In the genomic region with DNA sequence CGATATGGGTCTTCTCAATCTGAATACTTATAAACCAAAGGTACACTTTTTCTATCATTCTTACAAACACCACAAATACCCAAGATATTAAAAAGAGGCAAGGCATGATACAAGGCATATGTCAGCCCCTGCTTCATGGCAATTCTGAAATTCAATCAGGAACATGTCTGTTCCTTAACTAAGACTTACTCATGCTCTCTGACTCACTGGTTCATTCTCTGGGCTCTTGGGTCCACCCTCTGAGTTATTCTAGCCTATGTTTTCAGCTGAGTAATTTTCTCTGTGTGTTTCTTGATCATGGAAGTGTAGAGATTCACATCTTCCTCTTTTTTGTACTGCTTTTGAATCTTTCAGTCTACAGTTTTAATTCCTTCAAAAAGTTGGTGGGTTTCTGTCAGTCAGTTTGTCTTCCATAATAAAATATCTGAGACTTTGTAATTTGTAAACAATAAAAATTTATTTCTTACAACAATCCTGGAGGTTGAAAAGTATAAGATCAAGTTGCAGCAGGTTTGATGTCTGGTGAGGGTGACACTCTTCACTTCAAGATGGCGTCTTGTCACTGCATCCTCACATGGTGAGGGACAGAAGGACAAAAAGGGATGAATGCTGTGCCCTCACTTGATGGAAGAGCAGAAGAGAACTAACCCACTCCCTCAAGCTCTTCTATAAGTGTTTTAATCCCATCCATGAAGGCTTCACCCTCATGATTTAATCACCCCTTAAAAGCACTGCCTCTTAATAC, we compare ENCODE assay signal across 13 cellular contexts.
DNase-seq lines count a peak whose midpoint lies in the region; ATAC-seq, FAIRE-seq and TF ChIP-seq lines count a peak whose summit lies in the region.
"Had no signal": no experiment of that assay in that cellular context is flagged by ENCODE, and none has a peak within 500 bp of the region (broad histone marks: within the 10 kb centered on the region; RNA-seq: fewer than 3 reads in every experiment).

No MANE protein-coding gene starts in this region.

- H2BK20ac ChIP-seq in H1 (ENCODE audit: low read length), result no peak overlapping the region

- no peaks in the 10 kb centered on the region for H3K79me1 ChIP-seq in H1 (ENCODE audit: low read depth, low read length)

- H3K4me3 Mint-ChIP-seq in activated T-cell treated with anti-CD3 and anti-CD28 coated beads, Interleukin-2, amount 50 U/mL, for 4 hours, result no peak overlapping the region
- no peak overlapping the region for H3K4me3 Mint-ChIP-seq in stimulated activated memory B cell treated with anti-CD40 and anti-IgM and Interleukin-4, amounts not matched to agents 10 μg/mL and 1 μg/mL and 100 μg/mL, for 72 hours
- H3K4me3 Mint-ChIP-seq: CD4-positive, alpha-beta T cell; neural progenitor cell had no signal

- no peak overlapping the region for H4K5ac ChIP-seq in H1 (ENCODE audit: insufficient read length, low read depth, low read length)

- H2BK15ac ChIP-seq in H1 (ENCODE audit: low read length), result no peak overlapping the region

- peak; percentile 26 to 40 (median 30); a peak in 2 of 4 replicates for TF ChIP-seq CTCF in H1 (IDR thresholded peaks at IDR 0.05; ENCODE audit: control extremely low read depth in 1 of 3, insufficient read depth in 1 of 3, low read depth in 1 of 3, low read length in 3 of 3)

- no peak overlapping the region for H2BK12ac ChIP-seq in H1 (ENCODE audit: low read depth, low read length)

- no peak overlapping the region for H3K9ac ChIP-seq in H1 (replicated peaks in 1 of 4; ENCODE audit: extremely low read depth in 1 of 4, low read depth in 3 of 4, low read length in 3 of 4)
- H3K9ac ChIP-seq: neural progenitor cell had no signal

- no peak overlapping the region for H3K4me2 ChIP-seq in H1 (ENCODE audit: insufficient read depth in 1 of 2, low read depth in 2 of 2, low read length in 2 of 2)
- H3K4me2 ChIP-seq: neural progenitor cell had no signal

- H2AFZ ChIP-seq in H1 (ENCODE audit: low read length), result no peak overlapping the region
- H2AFZ ChIP-seq: neural progenitor cell had no signal

- H3K27me3 ChIP-seq in MG63 (no peaks in the 10 kb centered on the region), H1 (replicated peaks in 1 of 4; ENCODE audit: control insufficient read depth in 3 of 4, extremely low read depth in 1 of 4, insufficient read depth in 3 of 4, low read length in 3 of 4) (no peaks in the 10 kb centered on the region)
- H3K27me3 ChIP-seq: neural progenitor cell had no signal

- H3K79me2 ChIP-seq in H1 (ENCODE audit: control insufficient read depth in 1 of 2, insufficient read depth in 2 of 2, low read length in 2 of 2), result no peaks in the 10 kb centered on the region

- no peak overlapping the region for H3K18ac ChIP-seq in H1 (ENCODE audit: extremely low read depth, low read length)

- no peak overlapping the region for H3K27ac ChIP-seq in H1 (ENCODE audit: low read depth, low read length)
- H3K27ac ChIP-seq: neural progenitor cell had no signal

- H3K23me2 ChIP-seq in H1 (ENCODE audit: low read depth, low read length), result no peaks in the 10 kb centered on the region

- H2BK5ac ChIP-seq in H1 (ENCODE audit: low read depth, low read length), result no peak overlapping the region

- no peaks in the 10 kb centered on the region for H3K36me3 Mint-ChIP-seq in activated T-cell treated with anti-CD3 and anti-CD28 coated beads, Interleukin-2, amount 50 U/mL, for 4 hours (ENCODE audit: insufficient read depth)
- H3K36me3 Mint-ChIP-seq in stimulated activated memory B cell treated with anti-CD40 and anti-IgM and Interleukin-4, amounts not matched to agents 10 μg/mL and 1 μg/mL and 100 μg/mL, for 72 hours, result no peaks in the 10 kb centered on the region
- H3K36me3 Mint-ChIP-seq: neural progenitor cell had no signal

- H3K14ac ChIP-seq in H1 (ENCODE audit: insufficient read length), result no peak overlapping the region

- TF ChIP-seq POLR2A in H1 (IDR thresholded peaks at IDR 0.05; ENCODE audit: control extremely low read depth in 1 of 2, low read depth in 2 of 2, low read length in 2 of 2), result no peak

- CTCF ChIA-PET in H1 (lab: Charles Lee; ENCODE audit: partially characterized antibody), result interaction anchor here (0.8 to 2.0 kb wide), 11 partner anchors 19 to 423 kb away, joined by 3 to 6 read pairs (median 4); no protein-coding TSS in a partner anchor

- no peaks in the 10 kb centered on the region; a peak in 1 of 7 replicates for H3K4me1 ChIP-seq in H1 (replicated peaks in 1 of 4; ENCODE audit: control insufficient read depth in 3 of 4, insufficient read depth in 4 of 4, low read length in 3 of 4)

- H3K27me3 Mint-ChIP-seq in activated T-cell treated with anti-CD3 and anti-CD28 coated beads, Interleukin-2, amount 50 U/mL, for 4 hours (ENCODE audit: low read depth), result no peaks in the 10 kb centered on the region
- no peaks in the 10 kb centered on the region for H3K27me3 Mint-ChIP-seq in stimulated activated memory B cell treated with anti-CD40 and anti-IgM and Interleukin-4, amounts not matched to agents 10 μg/mL and 1 μg/mL and 100 μg/mL, for 72 hours
- H3K27me3 Mint-ChIP-seq: CD4-positive, alpha-beta T cell had no signal

- no peaks in the 10 kb centered on the region for H3K36me3 ChIP-seq in MG63
- H3K36me3 ChIP-seq in H1 (ENCODE audit: control insufficient read depth in 2 of 4, insufficient read depth in 4 of 4, low read length in 3 of 4), result no peaks in the 10 kb centered on the region
- H3K36me3 ChIP-seq: neural progenitor cell had no signal

- no peak overlapping the region for H3K4ac ChIP-seq in H1 (replicated peaks; ENCODE audit: insufficient read length, low read depth, low read length)

- peak overlapping the region; percentile 82 for H3K27ac Mint-ChIP-seq in stimulated activated memory B cell treated with anti-CD40 and anti-IgM and Interleukin-4, amounts not matched to agents 10 μg/mL and 1 μg/mL and 100 μg/mL, for 72 hours
- H3K27ac Mint-ChIP-seq: CD4-positive, alpha-beta T cell; neural progenitor cell had no signal

- no peaks in the 10 kb centered on the region for H3K9me3 ChIP-seq in MG63
- no peaks in the 10 kb centered on the region for H3K9me3 ChIP-seq in H1 (ENCODE audit: insufficient read depth in 2 of 2, low read depth in 1 of 2, low read length in 1 of 2)

- no peak overlapping the region for H4K8ac ChIP-seq in H1 (ENCODE audit: extremely low read depth, insufficient read depth, low read length)

- POLR2A ChIA-PET in H1 (lab: Charles Lee; ENCODE audit: partially characterized antibody), result no interaction called here

- TF ChIP-seq EP300 in H1 (IDR thresholded peaks at IDR 0.05; ENCODE audit: borderline replicate concordance in 1 of 2, low read depth in 2 of 2, low read length in 2 of 2), result no peak

- H3K4me3 ChIP-seq in MG63 (no peak overlapping the region), H1 (ENCODE audit: extremely low read depth in 1 of 4, insufficient read depth in 2 of 4, low read depth in 3 of 4, low read length in 4 of 4) (no peak overlapping the region)
- H3K4me3 ChIP-seq: neural progenitor cell had no signal

- H4K20me1 ChIP-seq in H1 (replicated peaks in 1 of 2; ENCODE audit: control insufficient read depth in 1 of 2, insufficient read depth in 2 of 2, low read length in 2 of 2), result no peaks in the 10 kb centered on the region

- H3K9me3 Mint-ChIP-seq in activated T-cell treated with anti-CD3 and anti-CD28 coated beads, Interleukin-2, amount 50 U/mL, for 4 hours, result peaks cover 3% of the 10 kb centered on the region
- peaks cover 6% of the 10 kb centered on the region for H3K9me3 Mint-ChIP-seq in stimulated activated memory B cell treated with anti-CD40 and anti-IgM and Interleukin-4, amounts not matched to agents 10 μg/mL and 1 μg/mL and 100 μg/mL, for 72 hours
- H3K9me3 Mint-ChIP-seq: CD4-positive, alpha-beta T cell; neural progenitor cell had no signal

- no peak for DNase-seq in activated T-cell treated with anti-CD3 and anti-CD28 coated beads, Interleukin-2, amount 50 U/mL, for 4 hours
- DNase-seq in activated T-cell treated with anti-CD3 and anti-CD28 coated beads for 4 hours (no peak), MG63 (peak; percentile 33), H1 (ENCODE audit: low read depth in 1 of 2, low spot score in 2 of 2) (no peak), H4 (ENCODE audit: low spot score) (no peak), HuH-7.5 (ENCODE audit: low spot score) (no peak)
- DNase-seq: activated CD4-positive, alpha-beta T cell treated with anti-CD3 and anti-CD28 coated beads for 4 hours; CD4-positive, alpha-beta T cell; central memory CD4-positive, alpha-beta T cell had no signal

- H4K91ac ChIP-seq in H1 (replicated peaks; ENCODE audit: insufficient read length, low read length), result no peak overlapping the region

- H3K4me1 Mint-ChIP-seq in activated T-cell treated with anti-CD3 and anti-CD28 coated beads, Interleukin-2, amount 50 U/mL, for 4 hours (ENCODE audit: low read depth), result peaks cover 10% of the 10 kb centered on the region
- peaks cover 11% of the 10 kb centered on the region for H3K4me1 Mint-ChIP-seq in stimulated activated memory B cell treated with anti-CD40 and anti-IgM and Interleukin-4, amounts not matched to agents 10 μg/mL and 1 μg/mL and 100 μg/mL, for 72 hours

- no peak overlapping the region for H3K56ac ChIP-seq in H1 (replicated peaks; ENCODE audit: insufficient read length, low read depth, low read length)

- FAIRE-seq in H1 (lab: Jason Lieb, UNC), result no peak

- H2AK5ac ChIP-seq in H1 (ENCODE audit: low read depth, low read length), result no peak overlapping the region

- no peak overlapping the region for H2BK120ac ChIP-seq in H1 (replicated peaks; ENCODE audit: low read depth, low read length)

- 67% methylated on average over 2 of the region's 2 CpGs; no CpG with 5 or more reads in 1 of the 2 experiments for WGBS in H1 (ENCODE audit: extremely low coverage in 1 of 2, insufficient coverage in 1 of 2, insufficient read length in 1 of 2, insufficient replicate concordance in 2 of 2, low coverage in 1 of 2, low lambda C conversion rate in 2 of 2, missing lambda C conversion rate in 1 of 2), 2 experiments

- ATAC-seq in activated T-cell treated with anti-CD3 and anti-CD28 coated beads, Interleukin-2, amount 50 U/mL, for 4 hours, result peak; percentile 96 to 98
- ATAC-seq in stimulated activated memory B cell treated with anti-CD40 and anti-IgM and Interleukin-4, amounts not matched to agents 10 μg/mL and 1 μg/mL and 100 μg/mL, for 72 hours, result peak; percentile 80
- ATAC-seq in GM19395 (IDR thresholded peaks at IDR 0.05; ENCODE audit: unreplicated experiment), result no peak
- ATAC-seq: Panc1 had no signal

- no peak overlapping the region for H3K23ac ChIP-seq in H1 (ENCODE audit: insufficient read length)

- TF ChIP-seq RAD21 in H1 (IDR thresholded peaks at IDR 0.05 in 1 of 2, conservative IDR thresholded peaks at IDR 0.05 in 1 of 2; ENCODE audit: low read depth in 2 of 2, low read length in 2 of 2), result peak; percentile 62 to 71

TF ChIP-seq in H1, 55 proteins besides CTCF, POLR2A, EP300 and RAD21 (continues in another document):
- TF ChIP-seq FOSL1 (IDR thresholded peaks at IDR 0.05; ENCODE audit: insufficient read depth, low read depth, low read length) (no peak), ATF3 (IDR thresholded peaks at IDR 0.05; ENCODE audit: insufficient read depth, low read depth, low read length) (no peak), EZH2 (IDR thresholded peaks at IDR 0.05; ENCODE audit: low read depth, low read length, severe bottlenecking) (no peak)
